ENCODE assay signal across 19 cellular contexts in genomic region chr2:237099804-237100203, GRCh38. TPM values are rescaled to one million over a fixed set of nuclear protein-coding genes. Genes with fewer than 3 reads are reported as not detected.
DNase-seq lines count a peak whose midpoint lies in the region; ATAC-seq, FAIRE-seq and TF ChIP-seq lines count a peak whose summit lies in the region.
"Had no signal": no experiment of that assay in that cellular context is flagged by ENCODE, and none has a peak within 500 bp of the region (broad histone marks: within the 10 kb centered on the region; RNA-seq: fewer than 3 reads in every experiment).

No MANE protein-coding gene starts in this region.

- no peak for TF ChIP-seq CTCF in keratinocyte (optimal IDR thresholded peaks at IDR 0.05 in 1 of 3, IDR thresholded peaks at IDR 0.05 in 1 of 3, conservative IDR thresholded peaks at IDR 0.05 in 1 of 3; ENCODE audit: extremely low read depth in 1 of 3, insufficient read depth in 2 of 3, low read length in 3 of 3)

- H3K4me3 Mint-ChIP-seq in activated T-helper 2 cell treated with anti-CD3 and anti-CD28 coated beads, Interferon-gamma antibody, Interleukin-2, Interleukin-4, amounts not matched to agents 10 μg/mL and 5 μg/mL and 100 μg/mL, durations not matched to agents 14 hours and 24 hours and 36 hours (ENCODE audit: low read depth): no peak overlapping the region
- H3K4me3 Mint-ChIP-seq: B cell; CD8-positive, alpha-beta T cell; IgD-negative memory B cell had no signal

- no peaks in the 10 kb centered on the region for H3K27me3 ChIP-seq in ACC112 (ENCODE audit: insufficient read depth, low read length)
- no peaks in the 10 kb centered on the region for H3K27me3 ChIP-seq in keratinocyte (ENCODE audit: control insufficient read depth, extremely low read depth, insufficient read depth, low read length)
- H3K27me3 ChIP-seq: BLaER1 treated with 17β-estradiol and CSF1 and Interleukin-3, amounts not matched to agents 10 nM and 100 nM had no signal

- no peak overlapping the region for H2AFZ ChIP-seq in ACC112 (ENCODE audit: low read length, unreplicated experiment)
- no peak overlapping the region for H2AFZ ChIP-seq in keratinocyte (ENCODE audit: control insufficient read depth, low read length)
- H2AFZ ChIP-seq: GM23248 had no signal

- H3K9me3 ChIP-seq in keratinocyte (ENCODE audit: control insufficient read depth, low read depth, low read length): no peaks in the 10 kb centered on the region
- H3K9me3 ChIP-seq: BLaER1 treated with 17β-estradiol and CSF1 and Interleukin-3, amounts not matched to agents 10 nM and 100 nM; HAP-1 had no signal

- H3K9me3 Mint-ChIP-seq in activated T-helper 2 cell treated with anti-CD3 and anti-CD28 coated beads, Interferon-gamma antibody, Interleukin-2, Interleukin-4, amounts not matched to agents 10 μg/mL and 5 μg/mL and 100 μg/mL, durations not matched to agents 14 hours and 24 hours and 36 hours: no peaks in the 10 kb centered on the region
- H3K9me3 Mint-ChIP-seq: CD8-positive, alpha-beta T cell; IgD-negative memory B cell had no signal

- H3K27me3 Mint-ChIP-seq in activated T-helper 2 cell treated with anti-CD3 and anti-CD28 coated beads, Interferon-gamma antibody, Interleukin-2, Interleukin-4, amounts not matched to agents 10 μg/mL and 5 μg/mL and 100 μg/mL, durations not matched to agents 14 hours and 24 hours and 36 hours (ENCODE audit: low read depth): no peaks in the 10 kb centered on the region
- H3K27me3 Mint-ChIP-seq: B cell, IgD-negative memory B cell had no signal

- H3K79me2 ChIP-seq in ACC112 (ENCODE audit: control insufficient read depth, insufficient read depth, low read length, unreplicated experiment) (peaks cover 16% of the 10 kb centered on the region), keratinocyte (ENCODE audit: control insufficient read depth, insufficient read depth, low read length) (no peaks in the 10 kb centered on the region)

- no peaks in the 10 kb centered on the region for H3K4me1 Mint-ChIP-seq in activated T-helper 2 cell treated with anti-CD3 and anti-CD28 coated beads, Interferon-gamma antibody, Interleukin-2, Interleukin-4, amounts not matched to agents 10 μg/mL and 5 μg/mL and 100 μg/mL, durations not matched to agents 14 hours and 24 hours and 36 hours (ENCODE audit: low read depth)
- H3K4me1 Mint-ChIP-seq: B cell, IgD-negative memory B cell had no signal

- intact Hi-C loops in activated T-helper 2 cell treated with anti-CD3 and anti-CD28 coated beads, Interferon-gamma antibody, Interleukin-2, Interleukin-4, amounts not matched to agents 10 μg/mL and 5 μg/mL and 100 μg/mL, durations not matched to agents 14 hours and 24 hours and 36 hours (cut with micrococcal nuclease): no loop called here

- dilution Hi-C loops in keratinocyte (cut with MboI; ENCODE audit: extremely low pct_ligation_motif_present, low sequenced_read_pairs): no loop called here

- peaks cover 50% of the 10 kb centered on the region for H3K36me3 Mint-ChIP-seq in activated T-helper 2 cell treated with anti-CD3 and anti-CD28 coated beads, Interferon-gamma antibody, Interleukin-2, Interleukin-4, amounts not matched to agents 10 μg/mL and 5 μg/mL and 100 μg/mL, durations not matched to agents 14 hours and 24 hours and 36 hours (ENCODE audit: low read depth)

- peaks cover 45% of the 10 kb centered on the region for H3K4me1 ChIP-seq in ACC112 (ENCODE audit: control insufficient read depth, insufficient read depth, low read length, unreplicated experiment)
- H3K4me1 ChIP-seq in keratinocyte (ENCODE audit: control insufficient read depth, extremely low read depth, insufficient read depth, low read length): peaks cover 36% of the 10 kb centered on the region
- H3K4me1 ChIP-seq: BLaER1 treated with 17β-estradiol and CSF1 and Interleukin-3, amounts not matched to agents 10 nM and 100 nM; HAP-1 had no signal

- peak; percentile 23 for FAIRE-seq in keratinocyte (lab: Jason Lieb, UNC)
- FAIRE-seq: HepG2 had no signal

- ATAC-seq in GM18498 (IDR thresholded peaks at IDR 0.05; ENCODE audit: unreplicated experiment): peak; percentile 39
- ATAC-seq: CD8-positive, alpha-beta T cell; HepG2 had no signal

- H3K4me2 ChIP-seq in keratinocyte (ENCODE audit: control insufficient read depth, extremely low read depth, insufficient read depth, low read depth, low read length): no peak overlapping the region
- H3K4me2 ChIP-seq: BLaER1 treated with 17β-estradiol and CSF1 and Interleukin-3, amounts not matched to agents 10 nM and 100 nM had no signal

- no peaks in the 10 kb centered on the region for H3K9me1 ChIP-seq in keratinocyte (ENCODE audit: control insufficient read depth, extremely low read depth, insufficient read depth, low read length)

- H3K36me3 ChIP-seq in ACC112 (ENCODE audit: insufficient read depth, low read length) (peaks cover 77% of the 10 kb centered on the region), keratinocyte (ENCODE audit: control insufficient read depth in 2 of 2, extremely low read depth in 1 of 2, insufficient read depth in 2 of 2, low read length in 2 of 2) (peaks cover 5 to 24% of the 10 kb centered on the region in 2 experiments)

- DNase-seq in RPMI8226 (peak; percentile 25), keratinocyte (ENCODE audit: low read depth, low spot score) (no peak), NCI-H2029 treated with DMSO at 0.1 percent for 48 hours (lab: John Stamatoyannopoulos, UW) (no peak), midbrain (lab: John Stamatoyannopoulos, UW) (no peak), OCI-M1 (lab: John Stamatoyannopoulos, UW) (no peak)
- DNase-seq in activated T-helper 2 cell treated with anti-CD3 and anti-CD28 coated beads, Interferon-gamma antibody, Interleukin-2, Interleukin-4, amounts not matched to agents 10 μg/mL and 5 μg/mL and 100 μg/mL, durations not matched to agents 14 hours and 24 hours and 36 hours (ENCODE audit: low spot score): no peak
- DNase-seq: 8988T; Calu3; CD8-positive, alpha-beta T cell; DMS79 treated with DMSO at 0.1 percent for 48 hours; GF-D8; GM23248 had no signal

- no peak overlapping the region for H3K9ac ChIP-seq in keratinocyte (ENCODE audit: control insufficient read depth, extremely low read depth, insufficient read depth, low read length)
- H3K9ac ChIP-seq: BLaER1 treated with 17β-estradiol and CSF1 and Interleukin-3, amounts not matched to agents 10 nM and 100 nM; GM23248 had no signal

- no peak overlapping the region for H3K27ac Mint-ChIP-seq in activated T-helper 2 cell treated with anti-CD3 and anti-CD28 coated beads, Interferon-gamma antibody, Interleukin-2, Interleukin-4, amounts not matched to agents 10 μg/mL and 5 μg/mL and 100 μg/mL, durations not matched to agents 14 hours and 24 hours and 36 hours
- H3K27ac Mint-ChIP-seq: B cell; CD8-positive, alpha-beta T cell; IgD-negative memory B cell had no signal

- H4K20me1 ChIP-seq in keratinocyte (ENCODE audit: control insufficient read depth, extremely low read depth, insufficient read depth, low read length): no peaks in the 10 kb centered on the region

- H3K4me3 ChIP-seq in ACC112 (ENCODE audit: low read depth, low read length) (no peak overlapping the region), keratinocyte (ENCODE audit: control insufficient read depth in 2 of 3, extremely low read depth in 1 of 3, insufficient read depth in 2 of 3, low read depth in 1 of 3, low read length in 3 of 3) (no peak overlapping the region)
- H3K4me3 ChIP-seq: BLaER1 treated with 17β-estradiol and CSF1 and Interleukin-3, amounts not matched to agents 10 nM and 100 nM; GM23248; HAP-1 had no signal

- H3K27ac ChIP-seq in ACC112 (ENCODE audit: low read depth, low read length) (peak overlapping the region; percentile 100), keratinocyte (ENCODE audit: control insufficient read depth, insufficient read depth, low read length) (no peak overlapping the region)
- H3K27ac ChIP-seq: BLaER1 treated with 17β-estradiol and CSF1 and Interleukin-3, amounts not matched to agents 10 nM and 100 nM; GM23248 had no signal

RNA-seq across cellular contexts. Expression of gene COPS8, which starts 14.1 kb away (rescaled TPM):
- 84.5 to 136 TPM (median 102 TPM) in 3 replicates for polyA plus RNA-seq in keratinocyte
- polyA plus RNA-seq in keratinocyte (2011; ENCODE audit: low read depth): 99.7 TPM
- polyA plus RNA-seq in keratinocyte (2011; cell fraction: cytosol; rRNA removed): 84.9 and 153 TPM in 2 replicates
- polyA plus RNA-seq in keratinocyte (2011; cell fraction: nucleus; rRNA removed): 64.7 and 80.2 TPM in 2 replicates
- 45.1 and 50.6 TPM in 2 replicates for polyA plus RNA-seq in keratinocyte (2012; ENCODE audit: low replicate concordance)
- polyA minus RNA-seq in keratinocyte: 11.7 to 39.7 TPM (median 35.1 TPM) in 3 replicates
- polyA minus RNA-seq in keratinocyte (2011; cell fraction: cytosol; rRNA and poly(A)+ RNA removed): 52.4 TPM
- 15.7 and 30.3 TPM in 2 replicates for polyA minus RNA-seq in keratinocyte (2011; cell fraction: nucleus; rRNA and poly(A)+ RNA removed)
- 58.8 and 63.8 TPM in 2 replicates for total RNA-seq in activated T-helper 2 cell treated with anti-CD3 and anti-CD28 coated beads, Interferon-gamma antibody, Interleukin-2, Interleukin-4, amounts not matched to agents 10 μg/mL and 5 μg/mL and 100 μg/mL, durations not matched to agents 14 hours and 24 hours and 36 hours
